1 cellular context compared by ENCODE assay signal in the genomic region with DNA sequence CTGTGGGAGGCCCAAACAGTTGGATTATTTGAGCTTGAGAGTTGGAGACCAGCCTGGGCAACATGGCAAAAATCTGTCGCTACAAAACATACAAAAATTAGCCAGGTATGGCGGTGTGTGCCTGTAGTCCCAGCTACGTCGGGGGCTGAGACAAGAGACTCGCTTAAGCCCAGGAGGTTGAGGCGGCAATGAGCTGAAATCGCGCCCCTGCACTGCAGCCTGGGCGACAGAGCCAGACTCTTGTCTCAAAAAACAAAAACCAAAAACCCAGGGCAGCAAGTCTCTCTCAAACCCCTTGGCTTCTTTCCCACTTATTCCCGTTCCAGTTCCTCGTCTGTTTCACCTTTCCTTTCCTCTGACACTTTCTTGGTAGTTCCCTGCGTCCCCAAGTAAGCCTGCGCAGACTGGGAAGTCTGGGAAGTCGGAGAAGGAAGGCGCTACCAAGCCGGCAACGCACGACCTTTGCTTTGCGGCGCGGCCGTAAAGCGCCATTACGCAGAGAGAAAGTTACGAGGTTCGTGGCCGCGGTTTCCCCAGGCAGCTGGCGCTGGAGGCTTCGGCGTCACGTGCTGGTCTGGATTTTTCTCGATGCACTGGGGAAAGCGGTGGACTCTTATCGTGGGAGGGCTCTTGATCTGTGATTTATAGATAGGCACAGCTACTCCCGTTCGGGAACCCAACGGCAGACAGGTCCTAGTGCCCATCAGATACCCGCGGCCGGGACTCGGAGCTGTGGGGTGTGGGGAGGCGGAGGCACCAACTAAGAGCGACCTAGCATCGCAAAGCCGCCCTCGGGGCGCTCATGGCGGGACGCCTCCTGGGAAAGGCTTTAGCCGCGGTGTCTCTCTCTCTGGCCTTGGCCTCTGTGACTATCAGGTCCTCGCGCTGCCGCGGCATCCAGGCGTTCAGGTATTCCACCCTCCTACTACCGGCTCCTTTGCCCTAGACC.
TF ChIP-seq lines count a peak whose summit lies in the region.

TSS of gene NUDT9 (plus strand) at position 470 of the 949 bp plus-strand sequence. CDS start at position 803, 333 bp downstream.

TF ChIP-seq in GM12878, 131 proteins besides CTCF, POLR2A, EP300 and RAD21 (continued from another document):
- TF ChIP-seq, protein P1, sequence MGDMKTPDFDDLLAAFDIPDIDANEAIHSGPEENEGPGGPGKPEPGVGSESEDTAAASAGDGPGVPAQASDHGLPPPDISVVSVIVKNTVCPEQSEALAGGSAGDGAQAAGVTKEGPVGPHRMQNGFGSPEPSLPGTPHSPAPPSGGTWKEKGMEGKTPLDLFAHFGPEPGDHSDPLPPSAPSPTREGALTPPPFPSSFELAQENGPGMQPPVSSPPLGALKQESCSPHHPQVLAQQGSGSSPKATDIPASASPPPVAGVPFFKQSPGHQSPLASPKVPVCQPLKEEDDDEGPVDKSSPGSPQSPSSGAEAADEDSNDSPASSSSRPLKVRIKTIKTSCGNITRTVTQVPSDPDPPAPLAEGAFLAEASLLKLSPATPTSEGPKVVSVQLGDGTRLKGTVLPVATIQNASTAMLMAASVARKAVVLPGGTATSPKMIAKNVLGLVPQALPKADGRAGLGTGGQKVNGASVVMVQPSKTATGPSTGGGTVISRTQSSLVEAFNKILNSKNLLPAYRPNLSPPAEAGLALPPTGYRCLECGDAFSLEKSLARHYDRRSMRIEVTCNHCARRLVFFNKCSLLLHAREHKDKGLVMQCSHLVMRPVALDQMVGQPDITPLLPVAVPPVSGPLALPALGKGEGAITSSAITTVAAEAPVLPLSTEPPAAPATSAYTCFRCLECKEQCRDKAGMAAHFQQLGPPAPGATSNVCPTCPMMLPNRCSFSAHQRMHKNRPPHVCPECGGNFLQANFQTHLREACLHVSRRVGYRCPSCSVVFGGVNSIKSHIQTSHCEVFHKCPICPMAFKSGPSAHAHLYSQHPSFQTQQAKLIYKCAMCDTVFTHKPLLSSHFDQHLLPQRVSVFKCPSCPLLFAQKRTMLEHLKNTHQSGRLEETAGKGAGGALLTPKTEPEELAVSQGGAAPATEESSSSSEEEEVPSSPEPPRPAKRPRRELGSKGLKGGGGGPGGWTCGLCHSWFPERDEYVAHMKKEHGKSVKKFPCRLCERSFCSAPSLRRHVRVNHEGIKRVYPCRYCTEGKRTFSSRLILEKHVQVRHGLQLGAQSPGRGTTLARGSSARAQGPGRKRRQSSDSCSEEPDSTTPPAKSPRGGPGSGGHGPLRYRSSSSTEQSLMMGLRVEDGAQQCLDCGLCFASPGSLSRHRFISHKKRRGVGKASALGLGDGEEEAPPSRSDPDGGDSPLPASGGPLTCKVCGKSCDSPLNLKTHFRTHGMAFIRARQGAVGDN (IDR thresholded peaks at IDR 0.05) = peak; percentile 55; the same call in 1 of the 2 replicates
- TF ChIP-seq BCL11A (IDR thresholded peaks at IDR 0.05; ENCODE audit: low read depth, low read length) (peak; percentile 27; the same call in 1 of the 2 replicates), SP1 (IDR thresholded peaks at IDR 0.05; ENCODE audit: low read depth, low read length) (peak; percentile 70), PRDM15 (CRISPR knock-in tag; IDR thresholded peaks at IDR 0.05) (no peak), IKZF2 (IDR thresholded peaks at IDR 0.05) (peak; percentile 90 to 93), HCFC1 (IDR thresholded peaks at IDR 0.05; ENCODE audit: low read length) (peak; percentile 64; the same call in 1 of the 2 replicates), CBX5 (IDR thresholded peaks at IDR 0.05; ENCODE audit: low read depth) (peak; percentile 79), RB1 (IDR thresholded peaks at IDR 0.05; ENCODE audit: borderline replicate concordance) (no peak), PAX5 (IDR thresholded peaks at IDR 0.05; ENCODE audit: borderline replicate concordance, low read depth, low read length) (peak; percentile 8; the same call in 1 of the 2 replicates), MAX (IDR thresholded peaks at IDR 0.05; ENCODE audit: low read depth, low read length) (peak; percentile 78), KLF5 (IDR thresholded peaks at IDR 0.05; ENCODE audit: partially characterized antibody) (no peak), KDM1A (IDR thresholded peaks at IDR 0.05; ENCODE audit: borderline replicate concordance) (no peak)
- TF ChIP-seq, protein P2, sequence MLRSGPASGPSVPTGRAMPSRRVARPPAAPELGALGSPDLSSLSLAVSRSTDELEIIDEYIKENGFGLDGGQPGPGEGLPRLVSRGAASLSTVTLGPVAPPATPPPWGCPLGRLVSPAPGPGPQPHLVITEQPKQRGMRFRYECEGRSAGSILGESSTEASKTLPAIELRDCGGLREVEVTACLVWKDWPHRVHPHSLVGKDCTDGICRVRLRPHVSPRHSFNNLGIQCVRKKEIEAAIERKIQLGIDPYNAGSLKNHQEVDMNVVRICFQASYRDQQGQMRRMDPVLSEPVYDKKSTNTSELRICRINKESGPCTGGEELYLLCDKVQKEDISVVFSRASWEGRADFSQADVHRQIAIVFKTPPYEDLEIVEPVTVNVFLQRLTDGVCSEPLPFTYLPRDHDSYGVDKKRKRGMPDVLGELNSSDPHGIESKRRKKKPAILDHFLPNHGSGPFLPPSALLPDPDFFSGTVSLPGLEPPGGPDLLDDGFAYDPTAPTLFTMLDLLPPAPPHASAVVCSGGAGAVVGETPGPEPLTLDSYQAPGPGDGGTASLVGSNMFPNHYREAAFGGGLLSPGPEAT (IDR thresholded peaks at IDR 0.05; ENCODE audit: low read depth) = peak; percentile 97
